7 cellular contexts compared by ENCODE assay signal in genomic region chr14:94081386-94081820, GRCh38. TPM values are rescaled to one million over a fixed set of nuclear protein-coding genes. Genes with fewer than 3 reads are reported as not detected.
DNase-seq lines count a peak whose midpoint lies in the region; ATAC-seq, FAIRE-seq and TF ChIP-seq lines count a peak whose summit lies in the region.

No MANE protein-coding gene starts in this region.

- ATAC-seq in GM18867 (IDR thresholded peaks at IDR 0.05; ENCODE audit: unreplicated experiment) (peak; percentile 33), HG02588 (IDR thresholded peaks at IDR 0.05; ENCODE audit: unreplicated experiment) (peak; percentile 20)

- CTCF ChIA-PET in OCI-LY7 (lab: Charles Lee; ENCODE audit: unreplicated experiment): interaction anchor here (1.0 to 1.6 kb wide), 4 partner anchors 12 to 54 kb away, joined by 3 to 6 read pairs (median 3); no protein-coding TSS in a partner anchor

- no peak overlapping the region for H3K4ac ChIP-seq in neuronal stem cell (ENCODE audit: low read length)

- H3K79me2 ChIP-seq in OCI-LY7 (ENCODE audit: insufficient read depth, low read depth, low read length): peaks cover 54% of the 10 kb centered on the region

- H3K18ac ChIP-seq in neuronal stem cell (ENCODE audit: low read length): no peak overlapping the region

- POLR2A ChIA-PET in OCI-LY7 (lab: Charles Lee): interaction anchor here (0.5 to 2.2 kb wide), 13 partner anchors 9 to 1979 kb away, joined by 3 to 9 read pairs (median 4); partner anchors contain the start of gene IFI27L2

- H2BK15ac ChIP-seq in neuronal stem cell (ENCODE audit: low read length): no peak overlapping the region

- BruUV-seq in OCI-LY7 (replicated peaks; lab: Mats Ljungman, UMichigan): no TSS peak

- H3K9me3 ChIP-seq in OCI-LY7 (ENCODE audit: low read length): no peaks in the 10 kb centered on the region
- H3K9me3 ChIP-seq in neuronal stem cell (replicated peaks in 1 of 2; ENCODE audit: control insufficient read depth in 2 of 2, insufficient read depth in 1 of 2, low read depth in 1 of 2, low read length in 2 of 2): peaks cover 0 to 41% of the 10 kb centered on the region in 2 donors

- peaks cover 8% of the 10 kb centered on the region for H3K79me1 ChIP-seq in neuronal stem cell (ENCODE audit: low read depth, low read length)

- H3K4me1 ChIP-seq in OCI-LY7 (ENCODE audit: insufficient read depth, low read length, poor library complexity, severe bottlenecking) (peaks cover 38% of the 10 kb centered on the region), neuronal stem cell (ENCODE audit: control insufficient read depth in 2 of 2, insufficient read depth in 1 of 2, low read depth in 1 of 2, low read length in 2 of 2) (peaks cover 4 to 8% of the 10 kb centered on the region in 2 donors)

- intact Hi-C loops in OCI-LY7 (cut with micrococcal nuclease; ENCODE audit: unreplicated experiment): loop anchor here (2.0 to 5.0 kb wide), 2 partner anchors 46 to 55 kb away; partner anchors contain the start of gene IFI27L2

- no peak overlapping the region for H3K14ac ChIP-seq in neuronal stem cell (ENCODE audit: low read length)

- H3K27me3 ChIP-seq in neuronal stem cell (ENCODE audit: control insufficient read depth in 3 of 3, insufficient read depth in 3 of 3, low read depth in 1 of 3, low read length in 3 of 3): no peaks in the 10 kb centered on the region

- H2BK5ac ChIP-seq in neuronal stem cell (ENCODE audit: low read length): no peak overlapping the region

- H4K20me1 ChIP-seq in OCI-LY7 (ENCODE audit: insufficient read depth, low read length): peaks cover 12% of the 10 kb centered on the region; the same call in 1 of the 2 replicates

- no peak overlapping the region for H4K91ac ChIP-seq in neuronal stem cell (ENCODE audit: low read depth, low read length, poor library complexity)

- no peak for TF ChIP-seq CTCF in OCI-LY7 (conservative IDR thresholded peaks at IDR 0.05; ENCODE audit: low read length)
- no peak for TF ChIP-seq CTCF in epithelial cell of esophagus (IDR thresholded peaks at IDR 0.05; ENCODE audit: insufficient read depth, low read depth, low read length, missing control alignments)

- no peak overlapping the region for H3K27ac ChIP-seq in OCI-LY7 (ENCODE audit: low read depth, low read length, poor library complexity, severe bottlenecking)
- H3K27ac ChIP-seq in neuronal stem cell (replicated peaks; ENCODE audit: low read length): no peak overlapping the region

- peaks cover 5% of the 10 kb centered on the region; the same call in 1 of the 2 replicates for H3K9me2 ChIP-seq in OCI-LY7 (ENCODE audit: insufficient read depth, low read length)

- H2AFZ ChIP-seq in OCI-LY7 (ENCODE audit: low read length) (peak overlapping the region; percentile 97), neuronal stem cell (ENCODE audit: low read length) (peak overlapping the region; percentile 93)

- H3K9ac ChIP-seq in neuronal stem cell (ENCODE audit: low read depth, low read length, poor library complexity): peak overlapping the region; percentile 83

- H2BK120ac ChIP-seq in neuronal stem cell (ENCODE audit: low read depth, low read length): no peak overlapping the region

- WGBS in neuronal stem cell (ENCODE audit: extremely low coverage in 2 of 2, insufficient read length in 2 of 2, insufficient replicate concordance in 1 of 2), 2 donors: no CpG with 5 or more reads among the region's 19 CpGs

- H3K4me2 ChIP-seq in OCI-LY7 (ENCODE audit: low read length) (peak overlapping the region; percentile 98), neuronal stem cell (ENCODE audit: insufficient read depth, low read length, poor library complexity, severe bottlenecking) (peak overlapping the region; percentile 48)

- no peak overlapping the region for H2BK12ac ChIP-seq in neuronal stem cell (ENCODE audit: low read length)

- H3K4me3 ChIP-seq in OCI-LY7 (ENCODE audit: low read depth, low read length, poor library complexity, severe bottlenecking) (peak overlapping the region; percentile 91), epithelial cell of esophagus (ENCODE audit: low read length) (peak overlapping the region; percentile 85), neuronal stem cell (ENCODE audit: low read length in 2 of 2) (peak overlapping the region; percentile 92 to 98)

- DNase-seq in OCI-LY7 (ENCODE audit: low spot score): peak; percentile 25
- peak; percentile 54 for DNase-seq in epithelial cell of esophagus (ENCODE audit: low read depth)
- no peak for DNase-seq in neuronal stem cell (ENCODE audit: low spot score)
- no peak for DNase-seq in urothelium cell line (ENCODE audit: low spot score)
- no peak for DNase-seq in SKM-1 (lab: John Stamatoyannopoulos, UW; ENCODE audit: unreplicated experiment)

- no peak overlapping the region for H3K23ac ChIP-seq in neuronal stem cell (ENCODE audit: low read depth, low read length, poor library complexity)

- no peak overlapping the region for H2AK5ac ChIP-seq in neuronal stem cell (ENCODE audit: low read depth, low read length)

- H3K36me3 ChIP-seq in OCI-LY7 (ENCODE audit: insufficient read depth, low read length) (peaks cover 36% of the 10 kb centered on the region), neuronal stem cell (replicated peaks in 1 of 2; ENCODE audit: control insufficient read depth in 2 of 2, insufficient read depth in 2 of 2, low read length in 2 of 2) (peaks cover 11 to 34% of the 10 kb centered on the region in 2 donors)

- H4K8ac ChIP-seq in neuronal stem cell (ENCODE audit: low read depth, low read length): no peak overlapping the region

- FAIRE-seq in urothelium cell line (lab: Jason Lieb, UNC): no peak

RNA-seq across cellular contexts. Expression of gene IFI27L1, which starts 0.3 kb away (rescaled TPM):
- total RNA-seq in OCI-LY7 (2014; rRNA removed; shearing (Covaris generic)): 40.0 and 49.0 TPM in 2 replicates
- 61.5 and 63.4 TPM in 2 replicates for total RNA-seq in OCI-LY7 (2022)
- polyA plus RNA-seq in neuronal stem cell (2013, experiment 1 of 2): 39.8 TPM
- 38.1 TPM for polyA plus RNA-seq in neuronal stem cell (2013, experiment 2 of 2)

RNA-seq across cellular contexts. Expression of gene DDX24, which starts 0.4 kb away (rescaled TPM):
- 81.5 and 91.5 TPM in 2 replicates for total RNA-seq in OCI-LY7 (2014; rRNA removed; shearing (Covaris generic))
- total RNA-seq in OCI-LY7 (2022): 143 and 172 TPM in 2 replicates
- 106 TPM for polyA plus RNA-seq in neuronal stem cell (2013, experiment 1 of 2)
- 112 TPM for polyA plus RNA-seq in neuronal stem cell (2013, experiment 2 of 2)

RNA-seq across cellular contexts. Expression of gene IFI27, which starts 29.1 kb away (rescaled TPM):
- total RNA-seq in OCI-LY7 (2014; rRNA removed; shearing (Covaris generic)): 0.63 and 0.90 TPM in 2 replicates
- 1.3 and 1.5 TPM in 2 replicates for total RNA-seq in OCI-LY7 (2022)
- polyA plus RNA-seq in neuronal stem cell (2013, experiment 1 of 2): 8.0 TPM
- polyA plus RNA-seq in neuronal stem cell (2013, experiment 2 of 2): 8.8 TPM

RNA-seq across cellular contexts. Expression of gene IFI27L2, which starts 48.0 kb away (rescaled TPM):
- total RNA-seq in OCI-LY7 (2014; rRNA removed; shearing (Covaris generic)): 94.2 and 102 TPM in 2 replicates
- 52.6 and 55.1 TPM in 2 replicates for total RNA-seq in OCI-LY7 (2022)
- polyA plus RNA-seq in neuronal stem cell (2013, experiment 1 of 2): 69.0 TPM
- 68.1 TPM for polyA plus RNA-seq in neuronal stem cell (2013, experiment 2 of 2)

RNA-seq across cellular contexts. Expression of gene OTUB2, which starts 55.3 kb away (rescaled TPM):
- total RNA-seq in OCI-LY7 (2014; rRNA removed; shearing (Covaris generic)): 0.28 and 0.44 TPM in 2 replicates
- 0.48 and 0.84 TPM in 2 replicates for total RNA-seq in OCI-LY7 (2022)
- 5.1 TPM for polyA plus RNA-seq in neuronal stem cell (2013, experiment 1 of 2)
- 5.0 TPM for polyA plus RNA-seq in neuronal stem cell (2013, experiment 2 of 2)

Comparison
In these comparisons a context has a peak if more than half of its experiments do, and no peak if none do; other contexts are left out.
1. DNase-seq: peak in OCI-LY7 (single experiment) and epithelial cell of esophagus (single experiment); none in neuronal stem cell (single experiment), urothelium cell line (single experiment) and SKM-1 (single experiment).
2. Peak in every context shown above with its lines, with median percentiles within 50 percentile points of each other: H3K4me3 ChIP-seq.